In the genomic region with DNA sequence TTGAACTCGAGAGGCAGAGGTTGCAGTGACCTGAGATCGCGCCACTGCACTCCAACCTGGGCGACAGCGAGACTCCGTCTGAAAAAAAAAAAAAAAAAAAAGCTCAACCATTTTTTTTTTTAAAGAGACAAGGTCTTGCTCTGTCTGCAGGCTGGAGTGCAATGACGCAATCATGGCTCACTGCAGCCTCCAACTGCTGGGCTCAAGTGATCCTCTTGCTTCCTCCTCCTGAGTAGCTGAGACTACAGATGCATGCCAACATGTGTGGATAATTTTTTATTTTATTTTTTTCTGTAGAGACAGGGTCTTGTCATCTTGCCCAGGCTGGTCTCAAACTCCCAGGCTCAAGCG, we compare ENCODE assay signal across 8 cellular contexts. TPM values are rescaled to one million over a fixed set of nuclear protein-coding genes. Genes with fewer than 3 reads are reported as not detected.
DNase-seq lines count a peak whose midpoint lies in the region; ATAC-seq, FAIRE-seq and TF ChIP-seq lines count a peak whose summit lies in the region.

No MANE protein-coding gene starts in this region.

- H3K79me2 ChIP-seq in GM23248 (ENCODE audit: insufficient read depth): peaks cover 70% of the 10 kb centered on the region

- peak overlapping the region; percentile 93 for H3K4me2 ChIP-seq in GM23248 (ENCODE audit: unreplicated experiment)

- no peaks in the 10 kb centered on the region for H3K9me3 ChIP-seq in GM23248 (ENCODE audit: low read depth)

- H4K20me1 ChIP-seq in GM23248 (ENCODE audit: insufficient read depth): 0 out of 2 replicates have a peak, but pooled peaks cover 4% of the 10 kb centered on the region

- DNase-seq in GM23248 (peak; percentile 88), NCI-H2196 treated with DMSO at 0.1 percent for 48 hours (lab: John Stamatoyannopoulos, UW; ENCODE audit: unreplicated experiment) (peak; percentile 29), choroid plexus epithelial cell (ENCODE audit: low read depth) (peak; percentile 94), non-pigmented ciliary epithelial cell (ENCODE audit: low read depth) (peak; percentile 60), GM12892 (ENCODE audit: insufficient read length) (no peak)
- no peak for DNase-seq in activated effector memory CD4-positive, alpha-beta T cell treated with anti-CD3 and anti-CD28 coated beads, Interleukin-2, amount 50 U/mL, for 16 hours

- FAIRE-seq in GM12892 (lab: Jason Lieb, UNC): no peak

- H2AFZ ChIP-seq in GM23248: no peak overlapping the region

- H3K4me3 ChIP-seq in GM23248 (peak overlapping the region; percentile 64), choroid plexus epithelial cell (ENCODE audit: low read depth, low read length) (peak overlapping the region; percentile 18)

- H3K36me3 ChIP-seq in GM23248 (ENCODE audit: low read depth): peaks cover 28% of the 10 kb centered on the region

- H3F3A ChIP-seq in GM23248 (ENCODE audit: insufficient read depth): peaks cover 68% of the 10 kb centered on the region

- H3K4me1 ChIP-seq in GM23248 (ENCODE audit: insufficient read depth): peaks cover 65% of the 10 kb centered on the region

- TF ChIP-seq CTCF in choroid plexus epithelial cell (conservative IDR thresholded peaks at IDR 0.05; ENCODE audit: low read depth, low read length): no peak

- ATAC-seq in HG03175 (IDR thresholded peaks at IDR 0.05; ENCODE audit: unreplicated experiment): no peak
- no peak for ATAC-seq in GM21381 (IDR thresholded peaks at IDR 0.05; ENCODE audit: unreplicated experiment)

- H3K27me3 ChIP-seq in GM23248 (replicated peaks; ENCODE audit: insufficient read depth): no peaks in the 10 kb centered on the region

- peak overlapping the region; percentile 87 for H3K9ac ChIP-seq in GM23248

- H3K27ac ChIP-seq in GM23248: peak overlapping the region; percentile 96

- in situ Hi-C loops in GM23248 (cut with MboI): no loop called here

- 0 to 2% methylated on average over 3 to 8 of the region's 8 CpGs for WGBS in GM23248 (ENCODE audit: low coverage in 1 of 2, low lambda C conversion rate in 2 of 2, missing lambda C conversion rate in 2 of 2), 2 experiments

- TF ChIP-seq POLR2A in GM12892 (IDR thresholded peaks at IDR 0.05; ENCODE audit: low read depth, low read length): no peak

- no peaks in the 10 kb centered on the region for H3K9me2 ChIP-seq in GM23248 (ENCODE audit: insufficient read depth)

RNA-seq across cellular contexts. Expression of a gene that starts 10.3 kb away (rescaled TPM):
- 163 and 169 TPM in 2 replicates for total RNA-seq in GM23248 (2014; rRNA removed; shearing (Covaris generic))
- 498 and 517 TPM in 2 replicates for polyA plus RNA-seq in GM23248 (2016; fragmentation: Nextera tagmentation; extraction: Ambion mirVana)
- polyA plus RNA-seq in GM12892 (2012; ENCODE audit: missing spikeins): not detected

RNA-seq across cellular contexts. Expression of a gene that starts 21.8 kb away (rescaled TPM):
- total RNA-seq in GM23248 (2014; rRNA removed; shearing (Covaris generic)): 58.3 and 62.8 TPM in 2 replicates
- polyA plus RNA-seq in GM23248 (2016; fragmentation: Nextera tagmentation; extraction: Ambion mirVana): 39.8 and 40.7 TPM in 2 replicates
- 326 TPM for polyA plus RNA-seq in GM12892 (2012; ENCODE audit: missing spikeins)

RNA-seq across cellular contexts. Expression of a gene that starts 55.0 kb away (rescaled TPM):
- 436 and 571 TPM in 2 replicates for total RNA-seq in GM23248 (2014; rRNA removed; shearing (Covaris generic))
- polyA plus RNA-seq in GM23248 (2016; fragmentation: Nextera tagmentation; extraction: Ambion mirVana): 558 and 561 TPM in 2 replicates
- 45.9 TPM for polyA plus RNA-seq in GM12892 (2012; ENCODE audit: missing spikeins)

Comparison
In these comparisons a context has a peak if more than half of its experiments do, and no peak if none do; other contexts are left out.
1. DNase-seq: peak in GM23248 (single experiment), NCI-H2196 treated with DMSO at 0.1 percent for 48 hours (single experiment), choroid plexus epithelial cell (single experiment) and non-pigmented ciliary epithelial cell (single experiment); none in activated effector memory CD4-positive, alpha-beta T cell treated with anti-CD3 and anti-CD28 coated beads, Interleukin-2, amount 50 U/mL, for 16 hours (single experiment) and GM12892 (single experiment).